ENCODE assay signal across 10 cellular contexts in the genomic region with DNA sequence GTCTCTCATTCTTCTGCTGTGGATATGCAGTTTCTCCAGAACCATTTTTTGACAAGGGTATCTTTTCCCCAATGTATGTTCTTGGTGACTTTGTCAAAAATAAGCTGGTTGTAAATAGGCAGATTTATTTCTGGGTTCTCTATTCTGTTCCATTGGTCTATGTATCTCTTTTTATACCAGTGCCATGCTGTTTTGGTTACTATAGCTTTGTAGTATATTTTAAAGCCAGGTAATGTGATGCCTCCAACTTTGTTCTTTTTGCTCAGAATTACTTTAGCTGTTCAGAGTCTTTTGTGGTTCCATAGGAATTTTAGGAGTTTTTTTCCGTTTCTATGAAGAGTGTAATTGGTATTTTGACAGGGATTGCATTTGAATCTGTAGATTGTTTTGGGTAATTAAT. TPM values are rescaled to one million over a fixed set of nuclear protein-coding genes. Genes with fewer than 3 reads are reported as not detected.
"Had no signal": no experiment of that assay in that cellular context is flagged by ENCODE, and none has a peak within 500 bp of the region (broad histone marks: within the 10 kb centered on the region; RNA-seq: fewer than 3 reads in every experiment).

No MANE protein-coding gene starts in this region.

- H3K9ac ChIP-seq: KMS-11 had no signal

- H3K4me2 ChIP-seq: KMS-11 had no signal

- H3K27ac ChIP-seq: HL-60, KMS-11 had no signal

- FAIRE-seq: HepG2, HTR-8/SVneo had no signal

- DNase-seq: IMR-90, KBM-7, KG1 had no signal

- ATAC-seq: HepG2 had no signal

RNA-seq across cellular contexts. Expression of a gene that starts 12.4 kb away (rescaled TPM):
- total RNA-seq: HepG2, HT-29, HT1080, IMR-90 had no signal
- polyA plus RNA-seq: HepG2, IgD-negative memory B cell, IMR-90 had no signal
